Comparison of ENCODE assay signal across 15 cellular contexts in the genomic region with DNA sequence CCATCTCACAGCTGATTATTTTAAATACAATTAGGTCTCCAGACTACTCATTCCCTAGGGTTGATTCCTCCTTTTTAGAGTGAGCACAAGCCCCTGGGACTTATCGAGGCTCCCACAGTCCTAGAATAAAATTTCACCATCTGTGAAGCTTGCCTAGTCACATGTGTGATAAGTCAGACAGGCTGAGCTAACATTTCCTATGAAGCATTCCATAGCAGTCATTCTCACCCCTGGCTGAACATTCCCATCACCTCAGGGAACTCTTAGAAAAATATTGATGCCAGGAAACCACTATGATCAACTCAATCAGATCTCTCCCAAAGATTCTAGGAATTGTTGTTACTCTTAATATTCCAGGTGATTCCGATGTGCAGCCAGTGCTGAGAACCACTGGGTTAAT. TPM values are rescaled to one million over a fixed set of nuclear protein-coding genes. Genes with fewer than 3 reads are reported as not detected.
DNase-seq lines count a peak whose midpoint lies in the region; ATAC-seq, FAIRE-seq and TF ChIP-seq lines count a peak whose summit lies in the region.
"Had no signal": no experiment of that assay in that cellular context is flagged by ENCODE, and none has a peak within 500 bp of the region (broad histone marks: within the 10 kb centered on the region; RNA-seq: fewer than 3 reads in every experiment).

No MANE protein-coding gene starts in this region.

- no peak overlapping the region for H3K4me3 Mint-ChIP-seq in activated CD8-positive, alpha-beta memory T cell treated with anti-CD3 and anti-CD28 coated beads, Interleukin-2, amount 10 ng/mL, durations not matched to agents 7 days and 5 days
- H3K4me3 Mint-ChIP-seq: endodermal cell had no signal

- no peak for FAIRE-seq in bronchial epithelial cell (lab: Jason Lieb, UNC)
- FAIRE-seq: HTR-8/SVneo, pancreas had no signal

- POLR2A ChIA-PET in PC-3 (lab: Charles Lee; ENCODE audit: unreplicated experiment): no interaction called here

- no peaks in the 10 kb centered on the region for H3K9me3 Mint-ChIP-seq in activated CD8-positive, alpha-beta memory T cell treated with anti-CD3 and anti-CD28 coated beads, Interleukin-2, amount 10 ng/mL, durations not matched to agents 7 days and 5 days (ENCODE audit: low read depth)

- no peaks in the 10 kb centered on the region for H3K27me3 Mint-ChIP-seq in activated CD8-positive, alpha-beta memory T cell treated with anti-CD3 and anti-CD28 coated beads, Interleukin-2, amount 10 ng/mL, durations not matched to agents 7 days and 5 days

- no peaks in the 10 kb centered on the region for H3F3A ChIP-seq in PC-3 (ENCODE audit: low read length, unreplicated experiment)

- no peaks in the 10 kb centered on the region for H4K20me1 ChIP-seq in PC-3 (ENCODE audit: low read length)

- no peak overlapping the region for H3K4me2 ChIP-seq in PC-3 (ENCODE audit: low read length)

- H3K79me2 ChIP-seq in PC-3 (ENCODE audit: low read length): peaks cover 10% of the 10 kb centered on the region; the same call in 1 of the 2 replicates

- H3K9me3 ChIP-seq in PC-3 (ENCODE audit: low read length): no peaks in the 10 kb centered on the region
- H3K9me3 ChIP-seq: pancreas had no signal

- no peak overlapping the region for H2AFZ ChIP-seq in PC-3 (ENCODE audit: low read length)

- H3K36me3 Mint-ChIP-seq in activated CD8-positive, alpha-beta memory T cell treated with anti-CD3 and anti-CD28 coated beads, Interleukin-2, amount 10 ng/mL, durations not matched to agents 7 days and 5 days: peaks cover 20% of the 10 kb centered on the region

- peaks cover 86% of the 10 kb centered on the region for H3K4me1 Mint-ChIP-seq in activated CD8-positive, alpha-beta memory T cell treated with anti-CD3 and anti-CD28 coated beads, Interleukin-2, amount 10 ng/mL, durations not matched to agents 7 days and 5 days

- H3K27me3 ChIP-seq in bronchial epithelial cell (ENCODE audit: control insufficient read depth, insufficient read depth, low read length): no peaks in the 10 kb centered on the region
- no peaks in the 10 kb centered on the region for H3K27me3 ChIP-seq in PC-3 (ENCODE audit: low read length)

- peak overlapping the region; percentile 97 for H3K27ac Mint-ChIP-seq in activated CD8-positive, alpha-beta memory T cell treated with anti-CD3 and anti-CD28 coated beads, Interleukin-2, amount 10 ng/mL, durations not matched to agents 7 days and 5 days
- H3K27ac Mint-ChIP-seq: endodermal cell had no signal

- no peak for ATAC-seq in activated CD8-positive, alpha-beta memory T cell treated with anti-CD3 and anti-CD28 coated beads, Interleukin-2, amount 10 ng/mL, durations not matched to agents 7 days and 5 days
- ATAC-seq in left ventricle myocardium superior (peak; percentile 86), PC-3 (no peak), GM21390 (IDR thresholded peaks at IDR 0.05; ENCODE audit: unreplicated experiment) (no peak)
- ATAC-seq: activated CD4-positive, CD25-positive, alpha-beta regulatory T cell treated with anti-CD3 and anti-CD28 coated beads, Interleukin-2, amount 50 U/mL, for 24 hours; left lobe of liver had no signal

- DNase-seq in activated CD8-positive, alpha-beta memory T cell treated with anti-CD3 and anti-CD28 coated beads, Interleukin-2, amount 10 ng/mL, durations not matched to agents 7 days and 5 days: no peak
- DNase-seq in activated CD8-positive, alpha-beta memory T cell treated with anti-CD3 and anti-CD28 coated beads for 24 hours: no peak
- DNase-seq in bronchial epithelial cell (ENCODE audit: low read depth) (peak; percentile 34), left ventricle myocardium superior (no peak), smooth muscle cell of the brain vasculature (ENCODE audit: low read depth, low spot score) (peak; percentile 20), PC-3 (no peak), OCI-M1 (lab: John Stamatoyannopoulos, UW) (no peak)
- DNase-seq: activated effector memory CD4-positive, alpha-beta T cell treated with Interleukin-2 at 50 U/mL for 16 hours; endodermal cell; NCI-H69; pancreas had no signal

- intact Hi-C loops in left ventricle myocardium superior (cut with micrococcal nuclease) (no loop called here), PC-3 (cut with micrococcal nuclease) (no loop called here)

- no peak overlapping the region for H3K27ac ChIP-seq in PC-3 (ENCODE audit: low read length)
- H3K27ac ChIP-seq: pancreas had no signal

- H3K9me2 ChIP-seq in PC-3 (replicated peaks; ENCODE audit: low read length): no peaks in the 10 kb centered on the region

- H3K36me3 ChIP-seq in bronchial epithelial cell (ENCODE audit: control insufficient read depth, insufficient read depth, low read length): no peaks in the 10 kb centered on the region
- no peaks in the 10 kb centered on the region for H3K36me3 ChIP-seq in PC-3 (ENCODE audit: low read depth, low read length)
- H3K36me3 ChIP-seq: pancreas had no signal

- H3K4me3 ChIP-seq in bronchial epithelial cell (ENCODE audit: low read depth, low read length) (no peak overlapping the region), PC-3 (ENCODE audit: low read length) (no peak overlapping the region)
- H3K4me3 ChIP-seq: pancreas had no signal

- TF ChIP-seq CTCF in bronchial epithelial cell (IDR thresholded peaks at IDR 0.05; ENCODE audit: insufficient read depth, low read length, severe bottlenecking) (no peak), PC-3 (conservative IDR thresholded peaks at IDR 0.05; ENCODE audit: low read depth, low read length) (no peak)

- H3K9ac ChIP-seq in PC-3 (ENCODE audit: low read length): no peak overlapping the region

- CTCF ChIA-PET in activated CD8-positive, alpha-beta memory T cell treated with anti-CD3 and anti-CD28 coated beads, Interleukin-2, amount 10 ng/mL, durations not matched to agents 7 days and 5 days (lab: Charles Lee): no interaction called here
- CTCF ChIA-PET in PC-3 (lab: Charles Lee): no interaction called here

- no peaks in the 10 kb centered on the region for H3K4me1 ChIP-seq in PC-3 (ENCODE audit: insufficient read depth, low read length)
- H3K4me1 ChIP-seq: pancreas had no signal

- no TSS peak for BruUV-seq in PC-3 (replicated peaks; lab: Mats Ljungman, UMichigan)

RNA-seq across cellular contexts. Expression of gene ARHGEF9, which starts 37.7 kb away (rescaled TPM):
- total RNA-seq in activated CD8-positive, alpha-beta memory T cell treated with anti-CD3 and anti-CD28 coated beads, Interleukin-2, amount 10 ng/mL, durations not matched to agents 7 days and 5 days: 10 to 100 TPM; 42.8 to 54.1 TPM
- total RNA-seq in bronchial epithelial cell: 7.4 and 7.9 TPM in 2 replicates
- 37.5 TPM for total RNA-seq in left ventricle myocardium superior
- total RNA-seq in PC-3 (2014; rRNA removed): 8.3 TPM in 2 replicates

Comparison
In these comparisons a context has a peak if more than half of its experiments do, and no peak if none do; other contexts are left out.
1. DNase-seq: peak in bronchial epithelial cell (single experiment) and smooth muscle cell of the brain vasculature (single experiment); none in activated CD8-positive, alpha-beta memory T cell treated with anti-CD3 and anti-CD28 coated beads, Interleukin-2, amount 10 ng/mL, durations not matched to agents 7 days and 5 days (single experiment), activated CD8-positive, alpha-beta memory T cell treated with anti-CD3 and anti-CD28 coated beads for 24 hours (single experiment), left ventricle myocardium superior (single experiment), PC-3 (single experiment) and OCI-M1 (single experiment).